ENCODE assay signal across 9 cellular contexts in genomic region chr7:149772236-149772820, GRCh38. TPM values are rescaled to one million over a fixed set of nuclear protein-coding genes. Genes with fewer than 3 reads are reported as not detected.
A peak's percentile ranks its signal among the peaks of the same experiment; 100 is the strongest.
DNase-seq lines count a peak whose midpoint lies in the region; ATAC-seq and TF ChIP-seq lines count a peak whose summit lies in the region.
"Had no signal": no experiment of that assay in that cellular context is flagged by ENCODE, and none has a peak within 500 bp of the region (broad histone marks: within the 10 kb centered on the region; RNA-seq: fewer than 3 reads in every experiment).

No MANE protein-coding gene starts in this region.

- no peak overlapping the region for H3K27ac Mint-ChIP-seq in activated T-helper 1 cell treated with anti-CD3 and anti-CD28 coated beads, Interleukin-12 subunit alpha, Interleukin-12 subunit beta, Interleukin-2, Interleukin-4 antibody, amounts not matched to agents 30 ng/mL and 10 ng/mL and 1 ng/mL, durations not matched to agents 14 hours and 24 hours and 36 hours

- H3K9me3 ChIP-seq in iPS DF 6.9 (ENCODE audit: control insufficient read depth, insufficient read depth, low read length) (no peaks in the 10 kb centered on the region), smooth muscle cell (replicated peaks; ENCODE audit: low read depth) (no peaks in the 10 kb centered on the region)

- no peaks in the 10 kb centered on the region for H3F3A ChIP-seq in smooth muscle cell (ENCODE audit: low read depth)

- TF ChIP-seq CTCF in smooth muscle cell (IDR thresholded peaks at IDR 0.05; ENCODE audit: borderline replicate concordance, insufficient read depth, poor library complexity, severe bottlenecking), result no peak

- H3K27me3 Mint-ChIP-seq in activated T-helper 1 cell treated with anti-CD3 and anti-CD28 coated beads, Interleukin-12 subunit alpha, Interleukin-12 subunit beta, Interleukin-2, Interleukin-4 antibody, amounts not matched to agents 30 ng/mL and 10 ng/mL and 1 ng/mL, durations not matched to agents 14 hours and 24 hours and 36 hours (ENCODE audit: insufficient read depth), result peaks cover 28% of the 10 kb centered on the region

- H2AFZ ChIP-seq in ACC112 (ENCODE audit: low read length, unreplicated experiment), result peak overlapping the region; percentile 25
- H2AFZ ChIP-seq in smooth muscle cell (ENCODE audit: low read depth), result no peak overlapping the region

- no peak for ATAC-seq in GM19452 (IDR thresholded peaks at IDR 0.05; ENCODE audit: unreplicated experiment)

- H3K4me1 ChIP-seq in ACC112 (ENCODE audit: control insufficient read depth, insufficient read depth, low read length, unreplicated experiment) (peaks cover 9% of the 10 kb centered on the region), iPS DF 6.9 (ENCODE audit: control insufficient read depth, insufficient read depth, low read length) (0 out of 2 replicates have a peak, but pooled peaks cover 2% of the 10 kb centered on the region), smooth muscle cell (ENCODE audit: low read depth) (peaks cover 6% of the 10 kb centered on the region)

- intact Hi-C loops in activated T-helper 1 cell treated with anti-CD3 and anti-CD28 coated beads, Interleukin-12 subunit alpha, Interleukin-12 subunit beta, Interleukin-2, Interleukin-4 antibody, amounts not matched to agents 30 ng/mL and 10 ng/mL and 1 ng/mL, durations not matched to agents 14 hours and 24 hours and 36 hours (cut with micrococcal nuclease), result loop anchor here (5.0 kb wide), 1 partner anchor 1570 kb away; the partner anchor contains the start of gene NUB1

- H3K4me2 ChIP-seq in smooth muscle cell, result peak overlapping the region; percentile 92

- no peak overlapping the region for H3K9ac ChIP-seq in smooth muscle cell (ENCODE audit: low read depth)

- no peaks in the 10 kb centered on the region for H3K4me1 Mint-ChIP-seq in activated T-helper 1 cell treated with anti-CD3 and anti-CD28 coated beads, Interleukin-12 subunit alpha, Interleukin-12 subunit beta, Interleukin-2, Interleukin-4 antibody, amounts not matched to agents 30 ng/mL and 10 ng/mL and 1 ng/mL, durations not matched to agents 14 hours and 24 hours and 36 hours (ENCODE audit: low read depth)

- no CpG with 5 or more reads among the region's 40 CpGs for WGBS in iPS DF 6.9 (ENCODE audit: insufficient coverage, insufficient read length)
- WGBS in smooth muscle cell (ENCODE audit: low lambda C conversion rate), result no CpG with 5 or more reads among the region's 40 CpGs

- no peaks in the 10 kb centered on the region for H3K9me3 Mint-ChIP-seq in activated T-helper 1 cell treated with anti-CD3 and anti-CD28 coated beads, Interleukin-12 subunit alpha, Interleukin-12 subunit beta, Interleukin-2, Interleukin-4 antibody, amounts not matched to agents 30 ng/mL and 10 ng/mL and 1 ng/mL, durations not matched to agents 14 hours and 24 hours and 36 hours

- H3K79me2 ChIP-seq in ACC112 (ENCODE audit: control insufficient read depth, insufficient read depth, low read length, unreplicated experiment) (no peaks in the 10 kb centered on the region), smooth muscle cell (ENCODE audit: low read depth) (no peaks in the 10 kb centered on the region)

- no peaks in the 10 kb centered on the region for H3K36me3 Mint-ChIP-seq in activated T-helper 1 cell treated with anti-CD3 and anti-CD28 coated beads, Interleukin-12 subunit alpha, Interleukin-12 subunit beta, Interleukin-2, Interleukin-4 antibody, amounts not matched to agents 30 ng/mL and 10 ng/mL and 1 ng/mL, durations not matched to agents 14 hours and 24 hours and 36 hours (ENCODE audit: low read depth)

- peaks cover 32% of the 10 kb centered on the region for H3K27me3 ChIP-seq in ACC112 (ENCODE audit: insufficient read depth, low read length)
- H3K27me3 ChIP-seq in H7 (ENCODE audit: control insufficient read depth, insufficient read depth, low read length), result peaks cover 70% of the 10 kb centered on the region
- peaks cover 49% of the 10 kb centered on the region for H3K27me3 ChIP-seq in iPS DF 6.9 (ENCODE audit: control insufficient read depth, insufficient read depth, low read length)
- H3K27me3 ChIP-seq in smooth muscle cell (ENCODE audit: low read depth), result peaks cover 24% of the 10 kb centered on the region

- H3K4me3 ChIP-seq in ACC112 (ENCODE audit: low read depth, low read length) (peak overlapping the region; percentile 84), H7 (ENCODE audit: insufficient read depth, low read depth, low read length) (peak overlapping the region; percentile 61), iPS DF 6.9 (ENCODE audit: low read length) (peak overlapping the region; percentile 47), smooth muscle cell (peak overlapping the region; percentile 70)

- DNase-seq in H7, result peak; percentile 92
- no peak for DNase-seq in activated T-helper 1 cell treated with anti-CD3 and anti-CD28 coated beads, Interleukin-12 subunit alpha, Interleukin-12 subunit beta, Interleukin-2, Interleukin-4 antibody, amounts not matched to agents 30 ng/mL and 10 ng/mL and 1 ng/mL, durations not matched to agents 14 hours and 24 hours and 36 hours (ENCODE audit: low spot score)
- DNase-seq in iPS DF 6.9 (ENCODE audit: low read depth, low spot score), result no peak
- DNase-seq in smooth muscle cell (lab: John Stamatoyannopoulos, UW; ENCODE audit: unreplicated experiment), result no peak
- no peak for DNase-seq in kidney tubule cell (ENCODE audit: low spot score)
- DNase-seq in KG1 (lab: John Stamatoyannopoulos, UW), result no peak

- peak overlapping the region; percentile 42 for H3K4me3 Mint-ChIP-seq in activated T-helper 1 cell treated with anti-CD3 and anti-CD28 coated beads, Interleukin-12 subunit alpha, Interleukin-12 subunit beta, Interleukin-2, Interleukin-4 antibody, amounts not matched to agents 30 ng/mL and 10 ng/mL and 1 ng/mL, durations not matched to agents 14 hours and 24 hours and 36 hours

- H3K36me3 ChIP-seq in ACC112 (ENCODE audit: insufficient read depth, low read length), result no peaks in the 10 kb centered on the region
- no peaks in the 10 kb centered on the region for H3K36me3 ChIP-seq in H7 (replicated peaks; ENCODE audit: control insufficient read depth, insufficient read depth, low read length)
- H3K36me3 ChIP-seq in iPS DF 6.9 (ENCODE audit: control insufficient read depth, insufficient read depth, low read length), result no peaks in the 10 kb centered on the region
- H3K36me3 ChIP-seq in smooth muscle cell (ENCODE audit: low read depth), result no peaks in the 10 kb centered on the region

- H4K20me1 ChIP-seq in smooth muscle cell (ENCODE audit: low read depth), result peaks cover 8% of the 10 kb centered on the region

- H3K27ac ChIP-seq in ACC112 (ENCODE audit: low read depth, low read length) (no peak overlapping the region), iPS DF 6.9 (ENCODE audit: low read length) (no peak overlapping the region), smooth muscle cell (ENCODE audit: low read depth) (no peak overlapping the region)
- H3K27ac ChIP-seq: epithelial cell of prostate had no signal

RNA-seq across cellular contexts. Expression of gene ZNF467, which starts 1.1 kb away (rescaled TPM):
- 0.04 and 0.55 TPM in 2 replicates for total RNA-seq in H7 (2014; rRNA removed; shearing (Covaris generic))
- total RNA-seq in activated T-helper 1 cell treated with anti-CD3 and anti-CD28 coated beads, Interleukin-12 subunit alpha, Interleukin-12 subunit beta, Interleukin-2, Interleukin-4 antibody, amounts not matched to agents 30 ng/mL and 10 ng/mL and 1 ng/mL, durations not matched to agents 14 hours and 24 hours and 36 hours, result 0.10 TPM in 2 replicates
- total RNA-seq in smooth muscle cell, result 0.58 and 2.0 TPM in 2 replicates
- 6.8 and 8.2 TPM in 2 replicates for polyA plus RNA-seq in smooth muscle cell
